In genomic region chr1:159936284-159936904, GRCh38 we compare ENCODE assay signal across 8 cellular contexts. TPM values are rescaled to one million over a fixed set of nuclear protein-coding genes. Genes with fewer than 3 reads are reported as not detected.
DNase-seq lines count a peak whose midpoint lies in the region; ATAC-seq and TF ChIP-seq lines count a peak whose summit lies in the region.

No MANE protein-coding gene starts in this region.

- H3K9ac ChIP-seq in mammary epithelial cell (ENCODE audit: insufficient read depth, low read length) = no peak overlapping the region

- WGBS in mammary epithelial cell (ENCODE audit: low coverage, missing lambda C conversion rate) = 97% methylated on average over 4 of the region's 15 CpGs

- in situ Hi-C loops in mammary epithelial cell (cut with MboI; ENCODE audit: low sequenced_read_pairs in 2 of 2) = loop anchor here (5.0 to 10.0 kb wide), 3 partner anchors 66 to 148 kb away; partner anchors contain the start of gene KCNJ9 (in 1 of the 2)

- no peak overlapping the region for H3K27ac ChIP-seq in mammary epithelial cell (ENCODE audit: insufficient read depth, low read depth, low read length)

- TF ChIP-seq CTCF in WI38 (IDR thresholded peaks at IDR 0.05; ENCODE audit: low read depth, low read length) = peak; percentile 99
- peak; percentile 97 to 98 for TF ChIP-seq CTCF in mammary epithelial cell (conservative IDR thresholded peaks at IDR 0.05 in 1 of 2, IDR thresholded peaks at IDR 0.05 in 1 of 2; ENCODE audit: extremely low read depth in 1 of 2, insufficient read depth in 1 of 2, low read depth in 1 of 2, low read length in 2 of 2)
- peak; percentile 99 for TF ChIP-seq CTCF in kidney epithelial cell (IDR thresholded peaks at IDR 0.05; ENCODE audit: insufficient read depth, low read length, poor library complexity, severe bottlenecking)

- H4K20me1 ChIP-seq in mammary epithelial cell (ENCODE audit: insufficient read depth, low read length) = no peaks in the 10 kb centered on the region

- peak; percentile 51 for ATAC-seq in GM18907 (IDR thresholded peaks at IDR 0.05; ENCODE audit: unreplicated experiment)

- no peak overlapping the region for H2AFZ ChIP-seq in mammary epithelial cell (ENCODE audit: low read depth, low read length)

- H3K4me1 ChIP-seq in mammary epithelial cell (ENCODE audit: insufficient read depth, low read length) = peaks cover 33% of the 10 kb centered on the region

- CTCF ChIA-PET in mammary epithelial cell (lab: Charles Lee; ENCODE audit: low non-redundant PET) = no interaction called here

- H3K4me2 ChIP-seq in mammary epithelial cell (ENCODE audit: insufficient read depth, low read depth, low read length) = no peak overlapping the region

- H3K4me3 ChIP-seq in WI38 (ENCODE audit: low read depth, low read length) (no peak overlapping the region), mammary epithelial cell (replicated peaks in 1 of 3; ENCODE audit: insufficient read depth in 1 of 3, low read depth in 2 of 3, low read length in 3 of 3) (no peak overlapping the region), kidney epithelial cell (ENCODE audit: low read depth, low read length) (no peak overlapping the region)

- H3K27me3 ChIP-seq in mammary epithelial cell (ENCODE audit: insufficient read depth, low read length) = no peaks in the 10 kb centered on the region
- peaks cover 5% of the 10 kb centered on the region for H3K27me3 ChIP-seq in kidney epithelial cell (ENCODE audit: control insufficient read depth, insufficient read depth, low read length)

- H3K36me3 ChIP-seq in mammary epithelial cell (ENCODE audit: insufficient read depth, low read length) (no peaks in the 10 kb centered on the region), kidney epithelial cell (ENCODE audit: control insufficient read depth, insufficient read depth, low read length) (no peaks in the 10 kb centered on the region)

- no peaks in the 10 kb centered on the region for H3K79me2 ChIP-seq in mammary epithelial cell (ENCODE audit: insufficient read depth, low read length)

- H3K9me3 ChIP-seq in mammary epithelial cell (replicated peaks; ENCODE audit: insufficient read depth, low read length) = no peaks in the 10 kb centered on the region

- DNase-seq in AG08395 (ENCODE audit: low spot score) (peak; percentile 82), NCI-H146 (lab: John Stamatoyannopoulos, UW) (peak; percentile 28), mammary epithelial cell (peak; percentile 51), kidney epithelial cell (ENCODE audit: low read depth) (no peak), globus pallidus (ENCODE audit: low spot score) (no peak)
- DNase-seq in stimulated activated CD4-positive, alpha-beta T cell treated with anti-CD3 and anti-CD28 coated beads, Interleukin-4, amount 100 ng/mL, for 4 hours = peak; percentile 70 to 82

- no TSS peak for BruUV-seq in mammary epithelial cell (replicated peaks; lab: Mats Ljungman, UMichigan)

- dilution Hi-C loops in mammary epithelial cell (cut with HindIII; ENCODE audit: low sequenced_read_pairs) = loop anchor here (25.0 kb wide), 1 partner anchor 276 kb away; the partner anchor contains the start of gene PEA15

- intact Hi-C loops in mammary epithelial cell (cut with micrococcal nuclease) = loop anchor here (1.0 to 2.0 kb wide), 4 partner anchors 44 to 142 kb away; no protein-coding TSS in a partner anchor

RNA-seq across cellular contexts. Expression of gene IGSF9, which starts 9.0 kb away (rescaled TPM):
- total RNA-seq in mammary epithelial cell (10 to 100 TPM in 1 of 2 donors, 1 to 10 TPM in 1; 1.2 to 21.9 TPM), kidney epithelial cell (1.7 and 1.9 TPM in 2 replicates)
- 8.3 TPM for polyA plus RNA-seq in mammary epithelial cell
- 19.1 TPM for polyA minus RNA-seq in mammary epithelial cell

RNA-seq across cellular contexts. Expression of gene TAGLN2, which starts 11.1 kb away (rescaled TPM):
- total RNA-seq in mammary epithelial cell = 100 to 1,000 TPM; 178 to 454 TPM
- polyA plus RNA-seq in mammary epithelial cell = 748 TPM
- polyA minus RNA-seq in mammary epithelial cell = 594 TPM
- 700 and 719 TPM in 2 replicates for total RNA-seq in kidney epithelial cell

RNA-seq across cellular contexts. Expression of gene SLAMF9, which starts 17.6 kb away (rescaled TPM):
- total RNA-seq in mammary epithelial cell = not detected
- polyA plus RNA-seq in mammary epithelial cell = 0.15 TPM
- not detected for polyA minus RNA-seq in mammary epithelial cell
- not detected in 2 replicates for total RNA-seq in kidney epithelial cell

RNA-seq across cellular contexts. Expression of gene CFAP45, which starts 36.4 kb away (rescaled TPM):
- total RNA-seq in mammary epithelial cell (under 1 TPM in 1 of 2 donors, not detected in 1; 0.82 TPM), kidney epithelial cell (0.21 and 2.0 TPM in 2 replicates)
- polyA plus RNA-seq in mammary epithelial cell = 0.36 TPM
- not detected for polyA minus RNA-seq in mammary epithelial cell

Comparison
In these comparisons a context has a peak if more than half of its experiments do, and no peak if none do; other contexts are left out.
1. DNase-seq: peak in AG08395 (single experiment), NCI-H146 (single experiment), mammary epithelial cell (single experiment) and stimulated activated CD4-positive, alpha-beta T cell treated with anti-CD3 and anti-CD28 coated beads, Interleukin-4, amount 100 ng/mL, for 4 hours (2 of 2); none in kidney epithelial cell (single experiment) and globus pallidus (single experiment).
2. Peak in every context shown above with its lines, with median percentiles within 50 percentile points of each other: CTCF ChIP-seq.